Comparison of ENCODE assay signal across 13 cellular contexts in the genomic region with DNA sequence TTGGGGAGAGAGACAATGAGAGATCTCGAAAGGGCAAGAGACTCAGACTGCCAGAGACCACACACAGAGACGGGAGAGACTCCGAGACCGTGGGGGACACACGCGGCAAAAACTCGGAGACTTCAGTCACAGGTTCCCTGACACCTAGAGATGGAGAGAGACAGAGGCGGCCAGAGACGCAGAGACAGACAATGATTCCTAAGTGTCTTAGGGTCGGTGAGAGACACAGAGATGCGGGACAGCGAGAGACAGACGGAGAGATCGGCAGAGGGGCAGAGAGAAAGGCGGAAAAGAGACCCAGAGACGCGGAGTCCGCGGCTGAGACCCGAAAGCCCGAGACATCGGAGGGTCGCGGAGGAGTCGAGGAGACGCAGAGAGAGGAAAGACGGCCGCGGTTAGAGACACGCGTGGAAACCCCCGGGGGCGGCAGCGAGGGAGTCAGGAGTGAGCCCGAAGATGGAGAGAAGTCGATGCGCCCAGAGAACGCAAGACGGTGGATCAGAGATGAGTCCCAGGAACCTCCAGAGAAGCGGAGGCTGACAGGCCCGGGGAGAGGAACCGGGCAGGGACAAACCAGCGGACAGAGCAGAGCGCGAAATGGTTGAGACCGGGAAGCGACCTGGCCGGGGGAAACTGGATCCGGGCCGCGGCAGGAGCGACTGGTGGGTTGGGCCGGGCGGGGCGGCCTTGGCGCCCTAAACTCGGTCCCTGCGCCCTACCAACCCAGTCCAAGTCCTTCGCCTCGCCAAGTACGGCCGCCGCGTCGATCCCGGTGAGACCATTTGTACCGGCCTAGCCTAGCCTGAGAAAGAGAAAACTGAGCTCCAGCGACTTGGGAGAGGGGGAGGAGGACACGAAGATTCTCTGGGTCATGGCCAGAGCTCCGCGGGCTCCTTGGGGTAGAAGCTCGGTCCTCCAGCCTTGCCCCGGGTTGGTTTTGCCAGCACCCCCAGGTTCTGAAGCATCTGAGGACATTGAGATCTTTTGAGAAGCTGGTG. TPM values are rescaled to one million over a fixed set of nuclear protein-coding genes. Genes with fewer than 3 reads are reported as not detected.
DNase-seq lines count a peak whose midpoint lies in the region; ATAC-seq and TF ChIP-seq lines count a peak whose summit lies in the region.
"Had no signal": no experiment of that assay in that cellular context is flagged by ENCODE, and none has a peak within 500 bp of the region (broad histone marks: within the 10 kb centered on the region; RNA-seq: fewer than 3 reads in every experiment).

No MANE protein-coding gene starts in this region.

- H3K9me3 ChIP-seq in right cardiac atrium (ENCODE audit: control insufficient read depth, low read length) (no peaks in the 10 kb centered on the region), right atrium auricular region (no peaks in the 10 kb centered on the region), upper lobe of right lung (no peaks in the 10 kb centered on the region)

- ATAC-seq in right cardiac atrium (no peak), memory B cell (ENCODE audit: low read depth) (no peak), upper lobe of right lung (no peak)
- ATAC-seq in activated naive CD8-positive, alpha-beta T cell treated with anti-CD3 and anti-CD28 coated beads, Interleukin-2, amount 10 ng/mL, durations not matched to agents 7 days and 5 days (ENCODE audit: low read depth), result no peak

- peak overlapping the region; percentile 46 for H3K4me3 Mint-ChIP-seq in activated naive CD8-positive, alpha-beta T cell treated with anti-CD3 and anti-CD28 coated beads, Interleukin-2, amount 10 ng/mL, durations not matched to agents 7 days and 5 days
- peak overlapping the region; percentile 24 for H3K4me3 Mint-ChIP-seq in memory B cell

- no peak for TF ChIP-seq CTCF in right atrium auricular region (IDR thresholded peaks at IDR 0.05)
- no peak for TF ChIP-seq CTCF in upper lobe of right lung (IDR thresholded peaks at IDR 0.05)
- TF ChIP-seq CTCF in dorsolateral prefrontal cortex (IDR thresholded peaks at IDR 0.05 in 54 of 56, conservative IDR thresholded peaks at IDR 0.05 in 2 of 56; ENCODE audit: low read depth in 1 of 56, partially characterized antibody in 56 of 56), result no peak

- no peaks in the 10 kb centered on the region for H3K27me3 ChIP-seq in right cardiac atrium (ENCODE audit: control insufficient read depth, insufficient read depth)
- peaks cover 48 to 57% of the 10 kb centered on the region in 2 donors for H3K27me3 ChIP-seq in right atrium auricular region
- H3K27me3 ChIP-seq in upper lobe of right lung, result peaks cover 91% of the 10 kb centered on the region
- H3K27me3 ChIP-seq in dorsolateral prefrontal cortex, result peaks cover 10 to 92% (median 74%) of the 10 kb centered on the region in 45 donors

- H3K27ac ChIP-seq in right cardiac atrium (ENCODE audit: low read length) (no peak overlapping the region), right atrium auricular region (no peak overlapping the region), upper lobe of right lung (no peak overlapping the region), dorsolateral prefrontal cortex (no peak overlapping the region)
- H3K27ac ChIP-seq: skin epidermis had no signal

- peaks cover 25% of the 10 kb centered on the region for H3K4me1 Mint-ChIP-seq in activated naive CD8-positive, alpha-beta T cell treated with anti-CD3 and anti-CD28 coated beads, Interleukin-2, amount 10 ng/mL, durations not matched to agents 7 days and 5 days
- peaks cover 20% of the 10 kb centered on the region for H3K4me1 Mint-ChIP-seq in memory B cell

- H3K4me3 ChIP-seq in right cardiac atrium (ENCODE audit: low read length), result peak overlapping the region; percentile 5
- peak overlapping the region in 1 of 2 donors; percentile 39 for H3K4me3 ChIP-seq in right atrium auricular region
- no peak overlapping the region for H3K4me3 ChIP-seq in upper lobe of right lung
- peak overlapping the region in 12 of 59 donors; percentile 15 to 56 (median 39) for H3K4me3 ChIP-seq in dorsolateral prefrontal cortex

- H3K36me3 ChIP-seq in right atrium auricular region (no peaks in the 10 kb centered on the region), upper lobe of right lung (no peaks in the 10 kb centered on the region)

- POLR2A ChIA-PET in activated naive CD8-positive, alpha-beta T cell treated with anti-CD3 and anti-CD28 coated beads, Interleukin-2, amount 10 ng/mL, durations not matched to agents 7 days and 5 days (lab: Charles Lee), result no interaction called here

- no peaks in the 10 kb centered on the region for H3K36me3 Mint-ChIP-seq in activated naive CD8-positive, alpha-beta T cell treated with anti-CD3 and anti-CD28 coated beads, Interleukin-2, amount 10 ng/mL, durations not matched to agents 7 days and 5 days
- H3K36me3 Mint-ChIP-seq in memory B cell, result peaks cover 4% of the 10 kb centered on the region

- DNase-seq in right cardiac atrium (no peak), right atrium auricular region (ENCODE audit: low spot score) (no peak), memory B cell (ENCODE audit: low spot score in 2 of 2) (no peak), upper lobe of right lung (peak; percentile 58), SW480 (ENCODE audit: low spot score) (no peak), NCI-H1930 (lab: John Stamatoyannopoulos, UW) (no peak), dorsolateral prefrontal cortex (no peak)
- DNase-seq in activated naive CD8-positive, alpha-beta T cell treated with anti-CD3 and anti-CD28 coated beads, Interleukin-2, amount 10 ng/mL, durations not matched to agents 7 days and 5 days, result no peak
- DNase-seq: activated CD4-positive, CD25-positive, alpha-beta regulatory T cell treated with anti-CD3 and anti-CD28 coated beads, Interleukin-2, amount 50 U/mL, for 72 hours; cerebellar nuclear complex; COR-L47; Kasumi-1 had no signal

- intact Hi-C loops in right cardiac atrium (cut with DNase I), result loop anchor here in 3 of 4 donors (2.0 to 5.0 kb wide), 2 partner anchors 448 to 449 kb away; no protein-coding TSS in a partner anchor
- intact Hi-C loops in upper lobe of right lung (cut with DNase I), result loop anchor here (10.0 kb wide), 1 partner anchor 451 kb away; no protein-coding TSS in a partner anchor
- intact Hi-C loops in dorsolateral prefrontal cortex (cut with DNase I), result loop anchor here (2.0 to 10.0 kb wide), 2 partner anchors 449 to 451 kb away; no protein-coding TSS in a partner anchor

- H3K9me3 Mint-ChIP-seq in activated naive CD8-positive, alpha-beta T cell treated with anti-CD3 and anti-CD28 coated beads, Interleukin-2, amount 10 ng/mL, durations not matched to agents 7 days and 5 days, result peaks cover 3% of the 10 kb centered on the region
- no peaks in the 10 kb centered on the region for H3K9me3 Mint-ChIP-seq in memory B cell

- peaks cover 71% of the 10 kb centered on the region for H3K27me3 Mint-ChIP-seq in activated naive CD8-positive, alpha-beta T cell treated with anti-CD3 and anti-CD28 coated beads, Interleukin-2, amount 10 ng/mL, durations not matched to agents 7 days and 5 days
- peaks cover 36% of the 10 kb centered on the region for H3K27me3 Mint-ChIP-seq in memory B cell

- peak overlapping the region; percentile 80 for H3K27ac Mint-ChIP-seq in activated naive CD8-positive, alpha-beta T cell treated with anti-CD3 and anti-CD28 coated beads, Interleukin-2, amount 10 ng/mL, durations not matched to agents 7 days and 5 days
- H3K27ac Mint-ChIP-seq in memory B cell, result peak overlapping the region; percentile 7

- H3K4me1 ChIP-seq in right cardiac atrium (ENCODE audit: control insufficient read depth, insufficient read depth, low read length) (peaks cover 4% of the 10 kb centered on the region), right atrium auricular region (peaks cover 0 to 52% of the 10 kb centered on the region in 2 donors), upper lobe of right lung (peaks cover 31% of the 10 kb centered on the region)

- WGBS in right cardiac atrium, result 2% methylated on average over 73 of the region's 73 CpGs

RNA-seq across cellular contexts. Expression of gene LHX5, which starts 7.6 kb away (rescaled TPM):
- total RNA-seq in right cardiac atrium (not detected), right atrium auricular region (not detected), upper lobe of right lung (not detected), dorsolateral prefrontal cortex (not detected)
- polyA plus RNA-seq in right cardiac atrium, result not detected
- not detected for total RNA-seq in activated naive CD8-positive, alpha-beta T cell treated with anti-CD3 and anti-CD28 coated beads, Interleukin-2, amount 10 ng/mL, durations not matched to agents 7 days and 5 days

RNA-seq across cellular contexts. Expression of gene SDSL, which starts 41.9 kb away (rescaled TPM):
- total RNA-seq in right cardiac atrium (1 to 10 TPM; 4.2 to 9.5 (median 5.7) TPM), right atrium auricular region (1 to 10 TPM; 2.8 to 5.5 TPM), upper lobe of right lung (10.7 TPM), dorsolateral prefrontal cortex (10 to 100 TPM in 20 of 120 experiments, 1 to 10 TPM in 100; 2.7 to 21.9 (median 7.0) TPM)
- 8.0 TPM for polyA plus RNA-seq in right cardiac atrium
- 1 to 10 TPM in 1 of 2 experiments, under 1 TPM in 1; 0.85 to 1.2 TPM for total RNA-seq in activated naive CD8-positive, alpha-beta T cell treated with anti-CD3 and anti-CD28 coated beads, Interleukin-2, amount 10 ng/mL, durations not matched to agents 7 days and 5 days
